Comparison of ENCODE assay signal across 13 cellular contexts in the genomic region with DNA sequence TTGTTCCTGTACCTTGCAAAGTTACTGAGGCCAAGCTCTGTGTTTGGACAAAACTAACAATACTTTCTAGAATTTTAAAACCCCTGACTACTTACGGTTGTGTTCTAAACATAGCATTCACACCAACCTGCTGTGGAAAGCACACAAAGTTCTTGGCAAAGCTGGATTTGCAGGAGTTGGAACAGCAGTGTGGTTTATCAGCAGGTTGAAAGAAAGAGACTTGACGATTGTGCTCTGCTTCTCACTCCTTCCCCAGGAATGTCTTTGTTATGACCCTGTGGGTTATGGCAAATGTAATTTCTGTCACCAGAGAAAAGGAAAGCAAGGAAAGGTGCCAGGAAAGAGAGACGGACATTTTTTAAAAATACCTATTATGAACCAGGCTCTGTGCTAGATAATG.
DNase-seq lines count a peak whose midpoint lies in the region; TF ChIP-seq lines count a peak whose summit lies in the region.
"Had no signal": no experiment of that assay in that cellular context is flagged by ENCODE, and none has a peak within 500 bp of the region (broad histone marks: within the 10 kb centered on the region; RNA-seq: fewer than 3 reads in every experiment).

No MANE protein-coding gene starts in this region.

- WGBS in suprapubic skin: 60% methylated on average over 3 of the region's 3 CpGs

- H3K4me3 ChIP-seq in cardiac muscle cell: no peak overlapping the region
- no peak overlapping the region for H3K4me3 ChIP-seq in suprapubic skin
- H3K4me3 ChIP-seq in colonic mucosa: no peak overlapping the region
- H3K4me3 ChIP-seq: esophagus squamous epithelium had no signal

- H3K27ac Mint-ChIP-seq in activated CD4-positive, alpha-beta T cell treated with anti-CD3 and anti-CD28 coated beads, Interleukin-2, amount 10 ng/mL, durations not matched to agents 24 days and 14 days: no peak overlapping the region
- H3K27ac Mint-ChIP-seq: natural killer cell treated with Interleukin-12 subunit alpha and Interleukin-12 subunit beta and Interleukin-15 and Interleukin-18, amount 100 ng/mL, for 72 hours had no signal

- no peaks in the 10 kb centered on the region for H3K36me3 Mint-ChIP-seq in activated CD4-positive, alpha-beta T cell treated with anti-CD3 and anti-CD28 coated beads, Interleukin-2, amount 10 ng/mL, durations not matched to agents 24 days and 14 days (ENCODE audit: low read depth)
- H3K36me3 Mint-ChIP-seq: natural killer cell treated with Interleukin-12 subunit alpha and Interleukin-12 subunit beta and Interleukin-15 and Interleukin-18, amount 100 ng/mL, for 72 hours had no signal

- H3K27me3 Mint-ChIP-seq in activated CD4-positive, alpha-beta T cell treated with anti-CD3 and anti-CD28 coated beads, Interleukin-2, amount 10 ng/mL, durations not matched to agents 24 days and 14 days: no peaks in the 10 kb centered on the region
- H3K27me3 Mint-ChIP-seq: natural killer cell treated with Interleukin-12 subunit alpha and Interleukin-12 subunit beta and Interleukin-15 and Interleukin-18, amount 100 ng/mL, for 72 hours had no signal

- no peak for TF ChIP-seq POLR2A in suprapubic skin (IDR thresholded peaks at IDR 0.05)

- intact Hi-C loops in colonic mucosa (cut with DNase I): no loop called here
- intact Hi-C loops in activated CD4-positive, alpha-beta T cell treated with anti-CD3 and anti-CD28 coated beads, Interleukin-2, amount 10 ng/mL, durations not matched to agents 24 days and 14 days (cut with micrococcal nuclease): no loop called here

- peak; percentile 98 for TF ChIP-seq EP300 in suprapubic skin (IDR thresholded peaks at IDR 0.05)

- H3K9me3 ChIP-seq in cardiac muscle cell (ENCODE audit: low read depth) (no peaks in the 10 kb centered on the region), suprapubic skin (no peaks in the 10 kb centered on the region), colonic mucosa (no peaks in the 10 kb centered on the region)
- H3K9me3 ChIP-seq: esophagus squamous epithelium, SK-N-SH had no signal

- no peak overlapping the region for H3K4me3 Mint-ChIP-seq in activated CD4-positive, alpha-beta T cell treated with anti-CD3 and anti-CD28 coated beads, Interleukin-2, amount 10 ng/mL, durations not matched to agents 24 days and 14 days
- H3K4me3 Mint-ChIP-seq: natural killer cell treated with Interleukin-12 subunit alpha and Interleukin-12 subunit beta and Interleukin-15 and Interleukin-18, amount 100 ng/mL, for 72 hours had no signal

- H3K27ac ChIP-seq in cardiac muscle cell (peak overlapping the region; percentile 93), suprapubic skin (peak overlapping the region; percentile 48), colonic mucosa (no peak overlapping the region)
- H3K27ac ChIP-seq: esophagus squamous epithelium had no signal

- H3K9ac ChIP-seq in colonic mucosa (ENCODE audit: low read depth in 2 of 2, low read length in 2 of 2): no peak overlapping the region
- H3K9ac ChIP-seq: SK-N-SH had no signal

- H3K9me3 Mint-ChIP-seq in activated CD4-positive, alpha-beta T cell treated with anti-CD3 and anti-CD28 coated beads, Interleukin-2, amount 10 ng/mL, durations not matched to agents 24 days and 14 days: peaks cover 16% of the 10 kb centered on the region
- H3K9me3 Mint-ChIP-seq: natural killer cell treated with Interleukin-12 subunit alpha and Interleukin-12 subunit beta and Interleukin-15 and Interleukin-18, amount 100 ng/mL, for 72 hours had no signal

- TF ChIP-seq CTCF in cardiac muscle cell (IDR thresholded peaks at IDR 0.05; ENCODE audit: low read depth, low read length) (no peak), suprapubic skin (IDR thresholded peaks at IDR 0.05) (no peak), colonic mucosa (IDR thresholded peaks at IDR 0.05) (no peak)

- H3K27me3 ChIP-seq in cardiac muscle cell (no peaks in the 10 kb centered on the region), suprapubic skin (no peaks in the 10 kb centered on the region), colonic mucosa (no peaks in the 10 kb centered on the region)
- H3K27me3 ChIP-seq: esophagus squamous epithelium had no signal

- H3K36me3 ChIP-seq in cardiac muscle cell: no peaks in the 10 kb centered on the region
- H3K36me3 ChIP-seq in suprapubic skin: no peaks in the 10 kb centered on the region
- H3K36me3 ChIP-seq in colonic mucosa: no peaks in the 10 kb centered on the region
- H3K36me3 ChIP-seq: esophagus squamous epithelium had no signal

- H3K4me1 ChIP-seq in cardiac muscle cell (ENCODE audit: low read depth) (peaks cover 28% of the 10 kb centered on the region), suprapubic skin (peaks cover 6% of the 10 kb centered on the region), colonic mucosa (no peaks in the 10 kb centered on the region)

- DNase-seq in amniotic epithelial cell (ENCODE audit: low read depth): peak; percentile 58
- DNase-seq in cardiac muscle cell (ENCODE audit: low read depth in 1 of 2, low spot score in 1 of 2): peak; percentile 58 to 90
- DNase-seq in myocyte (ENCODE audit: low read depth): peak; percentile 77
- no peak for DNase-seq in suprapubic skin (ENCODE audit: low spot score in 2 of 2)
- no peak for DNase-seq in colonic mucosa
- DNase-seq in activated CD4-positive, alpha-beta T cell treated with anti-CD3 and anti-CD28 coated beads, Interleukin-2, amount 10 ng/mL, durations not matched to agents 24 days and 14 days: no peak
- DNase-seq in OCI-M2 (lab: John Stamatoyannopoulos, UW; ENCODE audit: unreplicated experiment): no peak
- no peak for DNase-seq in NCI-H2196 (lab: John Stamatoyannopoulos, UW; ENCODE audit: unreplicated experiment)
- DNase-seq: esophagus squamous epithelium; H7; SK-N-SH; stimulated activated CD8-positive, alpha-beta memory T cell treated with anti-CD3 and anti-CD28 coated beads, Interleukin-4, amount 100 ng/mL, for 48 hours had no signal

- H3K4me1 Mint-ChIP-seq in activated CD4-positive, alpha-beta T cell treated with anti-CD3 and anti-CD28 coated beads, Interleukin-2, amount 10 ng/mL, durations not matched to agents 24 days and 14 days: peaks cover 2% of the 10 kb centered on the region

Comparison
In these comparisons a context has a peak if more than half of its experiments do, and no peak if none do; other contexts are left out.
1. DNase-seq: peak in amniotic epithelial cell (single experiment), cardiac muscle cell (2 of 2) and myocyte (single experiment); none in suprapubic skin (0 of 2), colonic mucosa (single experiment), activated CD4-positive, alpha-beta T cell treated with anti-CD3 and anti-CD28 coated beads, Interleukin-2, amount 10 ng/mL, durations not matched to agents 24 days and 14 days (single experiment), OCI-M2 (single experiment) and NCI-H2196 (single experiment).